ENCODE assay signal across 23 cellular contexts in genomic region chr6:88174906-88175305, GRCh38. TPM values are rescaled to one million over a fixed set of nuclear protein-coding genes. Genes with fewer than 3 reads are reported as not detected.
DNase-seq lines count a peak whose midpoint lies in the region; ATAC-seq, FAIRE-seq and TF ChIP-seq lines count a peak whose summit lies in the region.
"Had no signal": no experiment of that assay in that cellular context is flagged by ENCODE, and none has a peak within 500 bp of the region (broad histone marks: within the 10 kb centered on the region; RNA-seq: fewer than 3 reads in every experiment).

No MANE protein-coding gene starts in this region.

- H3K27me3 ChIP-seq in OCI-LY1 (ENCODE audit: insufficient read depth, low read length) = no peaks in the 10 kb centered on the region
- H3K27me3 ChIP-seq in WERI-Rb-1 (ENCODE audit: insufficient read depth, low read depth, severe bottlenecking) = no peaks in the 10 kb centered on the region
- peaks cover 0 to 7% (median 0%) of the 10 kb centered on the region in 45 donors for H3K27me3 ChIP-seq in dorsolateral prefrontal cortex
- H3K27me3 ChIP-seq in upper lobe of left lung = no peaks in the 10 kb centered on the region
- H3K27me3 ChIP-seq: SJSA1 had no signal

- peak; percentile 49 for FAIRE-seq in GM19239 (lab: Jason Lieb, UNC)

- H3K27ac ChIP-seq in OCI-LY1 (ENCODE audit: low read depth, low read length, poor library complexity, severe bottlenecking) (peak overlapping the region; percentile 38), WERI-Rb-1 (no peak overlapping the region), dorsolateral prefrontal cortex (no peak overlapping the region), upper lobe of left lung (no peak overlapping the region)
- H3K27ac ChIP-seq: HL-60, SJSA1 had no signal

- no peak for TF ChIP-seq POLR2A in upper lobe of left lung (IDR thresholded peaks at IDR 0.05)

- H3K9me2 ChIP-seq in OCI-LY1 (ENCODE audit: low read depth, low read length) = no peaks in the 10 kb centered on the region

- peak overlapping the region; percentile 41; the same call in 1 of the 2 replicates for H3K4me2 ChIP-seq in OCI-LY1 (ENCODE audit: low read length)

- no peaks in the 10 kb centered on the region for H3K36me3 Mint-ChIP-seq in naive B cell
- H3K36me3 Mint-ChIP-seq: CD4-positive, CD25-positive, alpha-beta regulatory T cell had no signal

- H3K27me3 Mint-ChIP-seq in naive B cell = peaks cover 0 to 11% (median 4%) of the 10 kb centered on the region in 3 donors

- peak overlapping the region in 4 of 8 donors; percentile 6 to 50 (median 17) for H3K4me3 Mint-ChIP-seq in naive B cell
- H3K4me3 Mint-ChIP-seq: CD4-positive, CD25-positive, alpha-beta regulatory T cell; H9 had no signal

- H3K4me3 ChIP-seq in GM12864 (ENCODE audit: low read depth, low read length) (no peak overlapping the region), OCI-LY1 (ENCODE audit: low read depth, low read length, poor library complexity, severe bottlenecking) (no peak overlapping the region), WERI-Rb-1 (ENCODE audit: low read depth, low read length) (no peak overlapping the region), dorsolateral prefrontal cortex (no peak overlapping the region), upper lobe of left lung (no peak overlapping the region)
- H3K4me3 ChIP-seq: SJSA1 had no signal

- H3K9me3 ChIP-seq in OCI-LY1 (ENCODE audit: low read length) (no peaks in the 10 kb centered on the region), WERI-Rb-1 (ENCODE audit: severe bottlenecking) (no peaks in the 10 kb centered on the region), upper lobe of left lung (no peaks in the 10 kb centered on the region)
- H3K9me3 ChIP-seq: BE2C, Caco-2, SJSA1 had no signal

- H3K36me3 ChIP-seq in OCI-LY1 (ENCODE audit: insufficient read depth, low read length) (peaks cover 5% of the 10 kb centered on the region; the same call in 1 of the 2 replicates), WERI-Rb-1 (no peaks in the 10 kb centered on the region), upper lobe of left lung (no peaks in the 10 kb centered on the region)
- H3K36me3 ChIP-seq: BE2C, SJSA1 had no signal

- peak overlapping the region in 4 of 6 donors; percentile 24 to 85 (median 42) for H3K27ac Mint-ChIP-seq in naive B cell
- H3K27ac Mint-ChIP-seq: CD4-positive, CD25-positive, alpha-beta regulatory T cell; H9 had no signal

- no peaks in the 10 kb centered on the region for H3K9me3 Mint-ChIP-seq in naive B cell
- H3K9me3 Mint-ChIP-seq: H9 had no signal

- 0 out of 2 replicates have a peak, but pooled peaks cover 2% of the 10 kb centered on the region for H3K79me2 ChIP-seq in OCI-LY1 (ENCODE audit: insufficient read depth, low read length)

- intact Hi-C loops in dorsolateral prefrontal cortex (cut with DNase I) = no loop called here

- H3K4me1 Mint-ChIP-seq in naive B cell = peaks cover 34 to 58% (median 41%) of the 10 kb centered on the region in 3 donors
- H3K4me1 Mint-ChIP-seq: CD4-positive, CD25-positive, alpha-beta regulatory T cell had no signal

- ATAC-seq in naive B cell (ENCODE audit: low read depth in 2 of 2) (peak in 1 of 2 donors; percentile 15), GM21737 (IDR thresholded peaks at IDR 0.05; ENCODE audit: unreplicated experiment) (no peak), upper lobe of left lung (ENCODE audit: low FRiP score in 2 of 2) (no peak)

- no peaks in the 10 kb centered on the region for H3F3A ChIP-seq in OCI-LY1 (ENCODE audit: insufficient read depth, low read length)

- WGBS in upper lobe of left lung, 2 donors = 80 to 84% methylated on average over 3 to 4 of the region's 4 CpGs

- peak; percentile 36 for DNase-seq in GM12864 (ENCODE audit: low read depth)
- DNase-seq in GM19239 (ENCODE audit: insufficient read length, low spot score) = no peak
- DNase-seq in naive B cell = no peak
- DNase-seq in WERI-Rb-1 = no peak
- no peak for DNase-seq in dorsolateral prefrontal cortex
- DNase-seq in upper lobe of left lung = no peak
- DNase-seq: BE2C; Caco-2; CD4-positive, CD25-positive, alpha-beta regulatory T cell; DMS153; GF-D8; H9; NCI-H1417 treated with DMSO at 0.1 percent for 48 hours; NCI-H187 treated with DMSO at 0.1 percent for 48 hours; NCI-H2227 treated with DMSO at 0.1 percent for 48 hours; NCI-H524; NCI-H82 had no signal

- no peak overlapping the region for H2AFZ ChIP-seq in OCI-LY1 (ENCODE audit: low read length)

- no peak for TF ChIP-seq EP300 in upper lobe of left lung (IDR thresholded peaks at IDR 0.05)

- TF ChIP-seq CTCF in GM12864 (IDR thresholded peaks at IDR 0.05; ENCODE audit: low read depth, low read length, missing control alignments) (no peak), OCI-LY1 (IDR thresholded peaks at IDR 0.05; ENCODE audit: low read length) (no peak), WERI-Rb-1 (IDR thresholded peaks at IDR 0.05; ENCODE audit: low read depth, low read length) (no peak), dorsolateral prefrontal cortex (IDR thresholded peaks at IDR 0.05 in 54 of 56, conservative IDR thresholded peaks at IDR 0.05 in 2 of 56; ENCODE audit: low read depth in 1 of 56, partially characterized antibody in 56 of 56) (no peak), upper lobe of left lung (IDR thresholded peaks at IDR 0.05) (no peak)

- H3K4me1 ChIP-seq in OCI-LY1 (ENCODE audit: insufficient read depth, low read length, severe bottlenecking) (peaks cover 57% of the 10 kb centered on the region), upper lobe of left lung (no peaks in the 10 kb centered on the region)
- H3K4me1 ChIP-seq: BE2C, SJSA1 had no signal

- H3K9ac ChIP-seq in OCI-LY1 (ENCODE audit: low read length) = peak overlapping the region; percentile 20; the same call in 1 of the 2 replicates

- no peaks in the 10 kb centered on the region for H4K20me1 ChIP-seq in OCI-LY1 (ENCODE audit: insufficient read depth, low read length)

RNA-seq across cellular contexts. Expression of gene CNR1, which starts 8.8 kb away (rescaled TPM):
- 1 to 10 TPM in 3 of 6 donors, under 1 TPM in 3; 0.20 to 2.4 (median 1.0) TPM for polyA plus RNA-seq in naive B cell (ENCODE audit: low read depth in 6 of 6)
- 100 to 1,000 TPM in 4 of 120 experiments, 10 to 100 TPM in 116; 10.5 to 114 (median 59.2) TPM for total RNA-seq in dorsolateral prefrontal cortex
- total RNA-seq in upper lobe of left lung = 10 to 100 TPM in 3 of 6 donors, 1 to 10 TPM in 3; 7.3 to 19.0 (median 10.3) TPM
- total RNA-seq: A172; Caco-2; CD4-positive, CD25-positive, alpha-beta regulatory T cell; HT1080 had no signal
- polyA plus RNA-seq: CD4-positive, CD25-positive, alpha-beta regulatory T cell had no signal
